Comparison of ENCODE assay signal across 15 cellular contexts in the genomic region with DNA sequence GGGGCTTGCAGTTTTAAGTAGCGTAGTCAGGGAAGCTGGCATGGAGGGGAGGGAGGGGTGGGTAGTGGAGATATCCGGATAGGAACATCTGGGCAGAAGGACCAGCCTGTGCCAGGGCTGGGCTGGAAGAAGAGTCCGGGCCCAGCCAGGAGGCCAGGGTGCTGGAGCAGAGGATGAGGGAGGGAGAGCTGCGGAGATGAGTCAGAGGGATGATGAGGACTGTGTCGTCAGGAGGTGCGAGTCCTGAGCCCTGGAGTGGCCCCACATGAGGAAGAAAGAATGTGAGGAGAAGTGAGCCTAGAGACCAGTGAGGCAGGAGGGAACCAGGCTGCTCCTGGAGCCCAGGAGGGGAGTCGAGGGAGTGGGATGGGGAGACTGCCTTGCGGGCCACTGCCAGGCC.
DNase-seq lines count a peak whose midpoint lies in the region; ATAC-seq, FAIRE-seq and TF ChIP-seq lines count a peak whose summit lies in the region.
"Had no signal": no experiment of that assay in that cellular context is flagged by ENCODE, and none has a peak within 500 bp of the region (broad histone marks: within the 10 kb centered on the region; RNA-seq: fewer than 3 reads in every experiment).

No MANE protein-coding gene starts in this region.

- H3K4me3 ChIP-seq in HEK293 (ENCODE audit: low read depth, low read length): no peak overlapping the region
- peak overlapping the region; percentile 32 for H3K4me3 ChIP-seq in astrocyte (ENCODE audit: insufficient read depth, low read depth, low read length)
- H3K4me3 ChIP-seq: left lung, prostate gland, thyroid gland had no signal

- H3K4me3 Mint-ChIP-seq in astrocyte (ENCODE audit: unreplicated experiment): peak overlapping the region; percentile 63
- H3K4me3 Mint-ChIP-seq: brain; T-helper 1 cell treated with Interleukin-12 subunit alpha and Interleukin-12 subunit beta and Interleukin-4 antibody, amounts not matched to agents 30 μg/mL and 1 μg/mL, for 36 hours had no signal

- peaks cover 27% of the 10 kb centered on the region for H3K36me3 Mint-ChIP-seq in astrocyte (ENCODE audit: low read depth, unreplicated experiment)

- H3K79me2 ChIP-seq in astrocyte (ENCODE audit: insufficient read depth, low read length): peaks cover 16% of the 10 kb centered on the region

- H3K36me3 ChIP-seq in HEK293 (ENCODE audit: control insufficient read depth in 2 of 2, insufficient read depth in 1 of 2, low read length in 2 of 2) (no peaks in the 10 kb centered on the region; a peak in 1 of 3 replicates), astrocyte (ENCODE audit: insufficient read depth, low read length) (no peaks in the 10 kb centered on the region)
- H3K36me3 ChIP-seq: prostate gland had no signal

- peak overlapping the region; percentile 91 for H3K27ac Mint-ChIP-seq in astrocyte (ENCODE audit: unreplicated experiment)
- H3K27ac Mint-ChIP-seq: T-helper 1 cell treated with Interleukin-12 subunit alpha and Interleukin-12 subunit beta and Interleukin-4 antibody, amounts not matched to agents 30 μg/mL and 1 μg/mL, for 36 hours had no signal

- DNase-seq in 8988T (peak; percentile 83), astrocyte (ENCODE audit: low read depth) (peak; percentile 82), kidney glomerular epithelial cell (lab: John Stamatoyannopoulos, UW) (peak; percentile 91), GM19240 (ENCODE audit: insufficient read length, low spot score) (no peak)
- DNase-seq: left lung, NCI-H1436 treated with DMSO at 0.1 percent for 48 hours, thyroid gland had no signal

- POLR2A ChIA-PET in HEK293 (lab: Yijun Ruan, JAX): no interaction called here

- CTCF ChIA-PET in HEK293 (lab: Yijun Ruan, JAX): interaction anchor here (0.7 to 1.5 kb wide), 3 partner anchors 129 to 204 kb away, joined by 3 to 4 read pairs (median 3); no protein-coding TSS in a partner anchor

- no peaks in the 10 kb centered on the region for H3K27me3 Mint-ChIP-seq in astrocyte (ENCODE audit: low read depth, unreplicated experiment)

- peak overlapping the region; percentile 63 for H3K4me2 ChIP-seq in astrocyte (ENCODE audit: low read length)

- H2AFZ ChIP-seq in astrocyte (ENCODE audit: low read depth, low read length): no peak overlapping the region

- H3K27me3 ChIP-seq in astrocyte (ENCODE audit: insufficient read depth, low read length): no peaks in the 10 kb centered on the region
- H3K27me3 ChIP-seq: left lung, thyroid gland had no signal

- peaks cover 20% of the 10 kb centered on the region for H4K20me1 ChIP-seq in astrocyte (ENCODE audit: insufficient read depth, low read length)

- ATAC-seq in HG03565 (IDR thresholded peaks at IDR 0.05; ENCODE audit: unreplicated experiment) (no peak), GM18498 (IDR thresholded peaks at IDR 0.05; ENCODE audit: unreplicated experiment) (no peak), GM21423 (IDR thresholded peaks at IDR 0.05; ENCODE audit: unreplicated experiment) (no peak)
- ATAC-seq: esophagus mucosa, left lung had no signal

- FAIRE-seq in astrocyte (lab: Jason Lieb, UNC): no peak

- H3K4me1 Mint-ChIP-seq in astrocyte (ENCODE audit: low read depth, unreplicated experiment): peaks cover 65% of the 10 kb centered on the region

- H3K9me3 ChIP-seq in HEK293 (ENCODE audit: control insufficient read depth, insufficient read depth, low read depth, low read length) (no peaks in the 10 kb centered on the region), astrocyte (ENCODE audit: insufficient read depth, low read depth, low read length) (no peaks in the 10 kb centered on the region)
- H3K9me3 ChIP-seq: left lung, prostate gland, thyroid gland had no signal

- H3K27ac ChIP-seq in HEK293 (ENCODE audit: extremely low read depth, low read depth, low read length): no peak overlapping the region
- H3K27ac ChIP-seq in astrocyte (ENCODE audit: low read depth, low read length): peak overlapping the region; percentile 89
- H3K27ac ChIP-seq: left lung, prostate gland, thyroid gland had no signal

- TF ChIP-seq CTCF in HEK293 (tag by site-specific recombination; IDR thresholded peaks at IDR 0.05) (no peak), astrocyte (IDR thresholded peaks at IDR 0.05; ENCODE audit: insufficient read depth, low read depth, low read length) (no peak)

- H3K9me3 Mint-ChIP-seq in astrocyte (ENCODE audit: unreplicated experiment): peaks cover 2% of the 10 kb centered on the region
- H3K9me3 Mint-ChIP-seq: brain; T-helper 1 cell treated with Interleukin-12 subunit alpha and Interleukin-12 subunit beta and Interleukin-4 antibody, amounts not matched to agents 30 μg/mL and 1 μg/mL, for 36 hours had no signal

- no peaks in the 10 kb centered on the region for H3K4me1 ChIP-seq in HEK293 (ENCODE audit: control insufficient read depth, insufficient read depth, low read length)
- peaks cover 41% of the 10 kb centered on the region for H3K4me1 ChIP-seq in astrocyte (ENCODE audit: insufficient read depth, low read length)
- H3K4me1 ChIP-seq: left lung, prostate gland had no signal

- peak overlapping the region; percentile 79 for H3K9ac ChIP-seq in astrocyte (ENCODE audit: low read length)

TF ChIP-seq in HEK293, 187 proteins besides CTCF, POLR2A, EP300 and RAD21 (continues in another document):
- TF ChIP-seq SETDB1 (IDR thresholded peaks at IDR 0.05; ENCODE audit: insufficient read length, low read length) (no peak), MZF1 (tag by site-specific recombination; IDR thresholded peaks at IDR 0.05; ENCODE audit: borderline replicate concordance) (no peak), ZNF174 (tag by site-specific recombination; IDR thresholded peaks at IDR 0.05) (no peak), PRDM1 (tag by site-specific recombination; IDR thresholded peaks at IDR 0.05) (peak; percentile 44; the same call in 1 of the 2 replicates), ZNF785 (tag by site-specific recombination; IDR thresholded peaks at IDR 0.05) (no peak), RBAK (tag by site-specific recombination; IDR thresholded peaks at IDR 0.05) (no peak), ZNF48 (tag by site-specific recombination; IDR thresholded peaks at IDR 0.05) (no peak), GLIS2 (tag by site-specific recombination; IDR thresholded peaks at IDR 0.05) (peak; percentile 35; the same call in 1 of the 2 replicates), ZNF701 (tag by site-specific recombination; IDR thresholded peaks at IDR 0.05) (no peak), ZNF221 (tag by site-specific recombination; IDR thresholded peaks at IDR 0.05; ENCODE audit: borderline replicate concordance) (no peak), ZNF416 (tag by site-specific recombination; IDR thresholded peaks at IDR 0.05) (no peak), ZNF549 (tag by site-specific recombination; IDR thresholded peaks at IDR 0.05) (no peak), SALL2 (tag by site-specific recombination; IDR thresholded peaks at IDR 0.05; ENCODE audit: borderline replicate concordance) (no peak), ZNF423 (tag by site-specific recombination; IDR thresholded peaks at IDR 0.05) (no peak), GLIS1 (tag by site-specific recombination; IDR thresholded peaks at IDR 0.05) (peak; percentile 40; the same call in 1 of the 2 replicates)
- TF ChIP-seq, protein P1, sequence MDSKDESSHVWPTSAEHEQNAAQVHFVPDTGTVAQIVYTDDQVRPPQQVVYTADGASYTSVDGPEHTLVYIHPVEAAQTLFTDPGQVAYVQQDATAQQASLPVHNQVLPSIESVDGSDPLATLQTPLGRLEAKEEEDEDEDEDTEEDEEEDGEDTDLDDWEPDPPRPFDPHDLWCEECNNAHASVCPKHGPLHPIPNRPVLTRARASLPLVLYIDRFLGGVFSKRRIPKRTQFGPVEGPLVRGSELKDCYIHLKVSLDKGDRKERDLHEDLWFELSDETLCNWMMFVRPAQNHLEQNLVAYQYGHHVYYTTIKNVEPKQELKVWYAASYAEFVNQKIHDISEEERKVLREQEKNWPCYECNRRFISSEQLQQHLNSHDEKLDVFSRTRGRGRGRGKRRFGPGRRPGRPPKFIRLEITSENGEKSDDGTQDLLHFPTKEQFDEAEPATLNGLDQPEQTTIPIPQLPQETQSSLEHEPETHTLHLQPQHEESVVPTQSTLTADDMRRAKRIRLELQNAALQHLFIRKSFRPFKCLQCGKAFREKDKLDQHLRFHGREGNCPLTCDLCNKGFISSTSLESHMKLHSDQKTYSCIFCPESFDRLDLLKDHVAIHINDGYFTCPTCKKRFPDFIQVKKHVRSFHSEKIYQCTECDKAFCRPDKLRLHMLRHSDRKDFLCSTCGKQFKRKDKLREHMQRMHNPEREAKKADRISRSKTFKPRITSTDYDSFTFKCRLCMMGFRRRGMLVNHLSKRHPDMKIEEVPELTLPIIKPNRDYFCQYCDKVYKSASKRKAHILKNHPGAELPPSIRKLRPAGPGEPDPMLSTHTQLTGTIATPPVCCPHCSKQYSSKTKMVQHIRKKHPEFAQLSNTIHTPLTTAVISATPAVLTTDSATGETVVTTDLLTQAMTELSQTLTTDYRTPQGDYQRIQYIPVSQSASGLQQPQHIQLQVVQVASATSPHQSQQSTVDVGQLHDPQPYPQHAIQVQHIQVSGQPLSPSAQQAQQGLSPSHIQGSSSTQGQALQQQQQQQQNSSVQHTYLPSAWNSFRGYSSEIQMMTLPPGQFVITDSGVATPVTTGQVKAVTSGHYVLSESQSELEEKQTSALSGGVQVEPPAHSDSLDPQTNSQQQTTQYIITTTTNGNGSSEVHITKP (tag by site-specific recombination; IDR thresholded peaks at IDR 0.05): no peak
- TF ChIP-seq, protein P2, sequence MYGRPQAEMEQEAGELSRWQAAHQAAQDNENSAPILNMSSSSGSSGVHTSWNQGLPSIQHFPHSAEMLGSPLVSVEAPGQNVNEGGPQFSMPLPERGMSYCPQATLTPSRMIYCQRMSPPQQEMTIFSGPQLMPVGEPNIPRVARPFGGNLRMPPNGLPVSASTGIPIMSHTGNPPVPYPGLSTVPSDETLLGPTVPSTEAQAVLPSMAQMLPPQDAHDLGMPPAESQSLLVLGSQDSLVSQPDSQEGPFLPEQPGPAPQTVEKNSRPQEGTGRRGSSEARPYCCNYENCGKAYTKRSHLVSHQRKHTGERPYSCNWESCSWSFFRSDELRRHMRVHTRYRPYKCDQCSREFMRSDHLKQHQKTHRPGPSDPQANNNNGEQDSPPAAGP (tag by site-specific recombination; IDR thresholded peaks at IDR 0.05): 0 out of 2 replicates have a peak, but pooled peaks have one; percentile 26
